27 cellular contexts compared by ENCODE assay signal in genomic region chr2:241483305-241483704, GRCh38.
"Had no signal": no experiment of that assay in that cellular context is flagged by ENCODE, and none has a peak within 500 bp of the region (broad histone marks: within the 10 kb centered on the region; RNA-seq: fewer than 3 reads in every experiment).

No MANE protein-coding gene starts in this region.

- H3K36me3 Mint-ChIP-seq: type B pancreatic cell had no signal

- H3K4me1 Mint-ChIP-seq: stimulated activated effector memory CD8-positive, alpha-beta T cell treated with anti-CD3 and anti-CD28 coated beads, Interleukin-12 subunit alpha, Interleukin-12 subunit beta, amount 100 ng/mL, for 72 hours; stimulated activated memory B cell treated with anti-CD40 and anti-IgM and Interleukin-4, amounts not matched to agents 10 μg/mL and 1 μg/mL and 100 μg/mL, for 72 hours; stimulated activated naive CD8-positive, alpha-beta T cell treated with anti-CD3 and anti-CD28 coated beads, Interleukin-15, amount 100 ng/mL, for 72 hours had no signal

- H3K4me3 ChIP-seq: stomach, suprapubic skin, testis, thoracic aorta, thyroid gland, tibial artery, tibial nerve, transverse colon, upper lobe of left lung, uterus, vagina had no signal

- H3K4me3 Mint-ChIP-seq: stimulated activated effector memory CD8-positive, alpha-beta T cell treated with anti-CD3 and anti-CD28 coated beads, Interleukin-12 subunit alpha, Interleukin-12 subunit beta, amount 100 ng/mL, for 72 hours; stimulated activated memory B cell treated with anti-CD40 and anti-IgM and Interleukin-4, amounts not matched to agents 10 μg/mL and 1 μg/mL and 100 μg/mL, for 72 hours; stimulated activated naive B cell treated with anti-CD40 and anti-IgM and Interleukin-4, amounts not matched to agents 10 μg/mL and 1 μg/mL and 100 μg/mL, for 72 hours; stimulated activated naive CD8-positive, alpha-beta T cell treated with anti-CD3 and anti-CD28 coated beads, Interleukin-15, amount 100 ng/mL, for 72 hours; stimulated activated naive CD8-positive, alpha-beta T cell treated with anti-CD3 and anti-CD28 coated beads, Interleukin-15, Interleukin-2, amounts not matched to agents 100 ng/mL and 50 ng/mL, for 24 hours; type B pancreatic cell had no signal

- H3K27me3 ChIP-seq: stomach, suprapubic skin, testis, thyroid gland, tibial artery, tibial nerve, transverse colon, upper lobe of left lung, uterus, vagina had no signal

- H3K9me3 ChIP-seq: stomach, suprapubic skin, testis, thoracic aorta, thyroid gland, tibial artery, tibial nerve, transverse colon, upper lobe of left lung, uterus, vagina had no signal

- H3K27me3 Mint-ChIP-seq: stimulated activated memory B cell treated with anti-CD40 and anti-IgM and Interleukin-4, amounts not matched to agents 10 μg/mL and 1 μg/mL and 100 μg/mL, for 72 hours; stimulated activated naive B cell treated with anti-CD40 and anti-IgM and Interleukin-4, amounts not matched to agents 10 μg/mL and 1 μg/mL and 100 μg/mL, for 72 hours; stimulated activated naive CD8-positive, alpha-beta T cell treated with anti-CD3 and anti-CD28 coated beads, Interleukin-15, amount 100 ng/mL, for 72 hours; stimulated activated naive CD8-positive, alpha-beta T cell treated with anti-CD3 and anti-CD28 coated beads, Interleukin-15, Interleukin-2, amounts not matched to agents 100 ng/mL and 50 ng/mL, for 24 hours; type B pancreatic cell had no signal

- ATAC-seq: stimulated activated effector memory CD8-positive, alpha-beta T cell treated with anti-CD3 and anti-CD28 coated beads, Interleukin-12 subunit alpha, Interleukin-12 subunit beta, amount 100 ng/mL, for 72 hours; stimulated activated memory B cell treated with anti-CD40 and anti-IgM and Interleukin-4, amounts not matched to agents 10 μg/mL and 1 μg/mL and 100 μg/mL, for 72 hours; stimulated activated naive B cell treated with anti-CD40 and anti-IgM and Interleukin-4, amounts not matched to agents 10 μg/mL and 1 μg/mL and 100 μg/mL, for 72 hours; stimulated activated naive CD8-positive, alpha-beta T cell treated with anti-CD3 and anti-CD28 coated beads, Interleukin-15, amount 100 ng/mL, for 72 hours; stimulated activated naive CD8-positive, alpha-beta T cell treated with anti-CD3 and anti-CD28 coated beads, Interleukin-15, Interleukin-2, amounts not matched to agents 100 U/mL and 50 U/mL, for 24 hours had no signal

- H3K4me1 ChIP-seq: stomach, suprapubic skin, testis, thyroid gland, tibial artery, tibial nerve, transverse colon, upper lobe of left lung, uterus, vagina had no signal

- H3K9me3 Mint-ChIP-seq: stimulated activated effector memory CD8-positive, alpha-beta T cell treated with anti-CD3 and anti-CD28 coated beads, Interleukin-12 subunit alpha, Interleukin-12 subunit beta, amount 100 ng/mL, for 72 hours; stimulated activated memory B cell treated with anti-CD40 and anti-IgM and Interleukin-4, amounts not matched to agents 10 μg/mL and 1 μg/mL and 100 μg/mL, for 72 hours; stimulated activated naive B cell treated with anti-CD40 and anti-IgM and Interleukin-4, amounts not matched to agents 10 μg/mL and 1 μg/mL and 100 μg/mL, for 72 hours; stimulated activated naive CD8-positive, alpha-beta T cell treated with anti-CD3 and anti-CD28 coated beads, Interleukin-15, amount 100 ng/mL, for 72 hours; stimulated activated naive CD8-positive, alpha-beta T cell treated with anti-CD3 and anti-CD28 coated beads, Interleukin-15, Interleukin-2, amounts not matched to agents 100 ng/mL and 50 ng/mL, for 24 hours; type B pancreatic cell had no signal

- H3K27ac Mint-ChIP-seq: stimulated activated effector memory CD8-positive, alpha-beta T cell treated with anti-CD3 and anti-CD28 coated beads, Interleukin-12 subunit alpha, Interleukin-12 subunit beta, amount 100 ng/mL, for 72 hours; stimulated activated memory B cell treated with anti-CD40 and anti-IgM and Interleukin-4, amounts not matched to agents 10 μg/mL and 1 μg/mL and 100 μg/mL, for 72 hours; stimulated activated naive B cell treated with anti-CD40 and anti-IgM and Interleukin-4, amounts not matched to agents 10 μg/mL and 1 μg/mL and 100 μg/mL, for 72 hours; stimulated activated naive CD8-positive, alpha-beta T cell treated with anti-CD3 and anti-CD28 coated beads, Interleukin-15, amount 100 ng/mL, for 72 hours; stimulated activated naive CD8-positive, alpha-beta T cell treated with anti-CD3 and anti-CD28 coated beads, Interleukin-15, Interleukin-2, amounts not matched to agents 100 ng/mL and 50 ng/mL, for 24 hours; type B pancreatic cell had no signal

- DNase-seq: stimulated activated CD4-positive, alpha-beta T cell treated with anti-CD3 and anti-CD28 coated beads, Interleukin-2, amount 100 ng/mL, for 24 hours; stimulated activated CD4-positive, alpha-beta T cell treated with anti-CD3 and anti-CD28 coated beads, Interleukin-2, amount 100 ng/mL, for 48 hours; stimulated activated CD4-positive, alpha-beta T cell treated with anti-CD3 and anti-CD28 coated beads, Interleukin-4, amount 100 ng/mL, for 1 hour; stimulated activated CD4-positive, alpha-beta T cell treated with anti-CD3 and anti-CD28 coated beads, Interleukin-4, amount 100 ng/mL, for 24 hours; stimulated activated CD4-positive, alpha-beta T cell treated with anti-CD3 and anti-CD28 coated beads, Interleukin-4, amount 100 ng/mL, for 4 hours; stimulated activated CD8-positive, alpha-beta memory T cell treated with anti-CD3 and anti-CD28 coated beads, Interleukin-4, amount 100 ng/mL, for 48 hours; stimulated activated naive B cell treated with anti-CD40 and anti-IgM and Interleukin-4, amounts not matched to agents 10 μg/mL and 1 μg/mL and 100 μg/mL, for 72 hours; stimulated activated naive CD4-positive, alpha-beta T cell; stimulated activated naive CD4-positive, alpha-beta T cell treated with Interleukin-2 at 50 U/mL for 16 hours; stimulated activated naive CD8-positive, alpha-beta T cell treated with anti-CD3 and anti-CD28 coated beads, Interleukin-15, amount 100 ng/mL, for 72 hours; stimulated activated naive CD8-positive, alpha-beta T cell treated with anti-CD3 and anti-CD28 coated beads, Interleukin-15, Interleukin-2, amounts not matched to agents 100 U/mL and 50 U/mL, for 24 hours; stomach; testis; thyroid gland; tibial artery; transverse colon; trophoblast cell; upper lobe of left lung; uterus had no signal

- H3K36me3 ChIP-seq: uterus had no signal

- H3K27ac ChIP-seq: stomach, suprapubic skin, testis, thoracic aorta, thyroid gland, tibial artery, tibial nerve, transverse colon, upper lobe of left lung, uterus, vagina had no signal
